In genomic region chr4:138413273-138413672, GRCh38 we compare ENCODE assay signal across 29 cellular contexts.
"Had no signal": no experiment of that assay in that cellular context is flagged by ENCODE, and none has a peak within 500 bp of the region (broad histone marks: within the 10 kb centered on the region; RNA-seq: fewer than 3 reads in every experiment).

No MANE protein-coding gene starts in this region.

- H3K36me3 ChIP-seq: neutrophil, spleen, suprapubic skin, tibial artery, transverse colon, upper lobe of right lung, uterus had no signal

- H3K4me3 ChIP-seq: psoas muscle, skin epidermis, smooth muscle cell, spleen, suprapubic skin, testis, tibial artery, transverse colon, upper lobe of right lung, uterus had no signal

- H3K4me1 ChIP-seq: parathyroid adenoma, psoas muscle, spleen, suprapubic skin, testis, tibial artery, transverse colon, upper lobe of right lung, uterus had no signal

- H3K27me3 ChIP-seq: neutrophil, spleen, suprapubic skin, testis, tibial artery, transverse colon, upper lobe of right lung, uterus had no signal

- H3K79me2 ChIP-seq: parathyroid adenoma had no signal

- H3K4me2 ChIP-seq: smooth muscle cell had no signal

- DNase-seq: naive thymus-derived CD8-positive, alpha-beta T cell; nephron progenitor cell; nucleus accumbens; posterior cingulate gyrus; psoas muscle; right cardiac atrium; spleen; stimulated activated CD4-positive, alpha-beta T cell treated with anti-CD3 and anti-CD28 coated beads, Interleukin-12 subunit alpha, Interleukin-12 subunit beta, amount 100 ng/mL, for 4 hours; stimulated activated CD4-positive, alpha-beta T cell treated with anti-CD3 and anti-CD28 coated beads, Interleukin-1b, Interleukin-23, amount 100 ng/mL, for 48 hours; stimulated activated CD4-positive, alpha-beta T cell treated with anti-CD3 and anti-CD28 coated beads, Interleukin-4, amount 100 ng/mL, for 1 hour; stimulated activated CD4-positive, alpha-beta T cell treated with anti-CD3 and anti-CD28 coated beads, Interleukin-4, amount 100 ng/mL, for 4 hours; stimulated activated CD8-positive, alpha-beta memory T cell treated with anti-CD3 and anti-CD28 coated beads, Interleukin-4, amount 100 ng/mL, for 48 hours; stimulated activated naive CD4-positive, alpha-beta T cell; stimulated activated naive CD8-positive, alpha-beta T cell treated with anti-CD3 and anti-CD28 coated beads, Interleukin-15, amount 100 ng/mL, for 72 hours; stimulated activated naive CD8-positive, alpha-beta T cell treated with anti-CD3 and anti-CD28 coated beads, Interleukin-15, Interleukin-2, amounts not matched to agents 100 U/mL and 50 U/mL, for 24 hours; substantia nigra; testis; tibial artery; transverse colon; upper lobe of right lung; uterus had no signal

- H2AFZ ChIP-seq: parathyroid adenoma had no signal

- H3K27ac ChIP-seq: neutrophil, parathyroid adenoma, psoas muscle, skin epidermis, spleen, suprapubic skin, testis, tibial artery, transverse colon, upper lobe of right lung, uterus had no signal

- ATAC-seq: naive thymus-derived CD8-positive, alpha-beta T cell; natural killer cell treated with Interleukin-12 subunit alpha and Interleukin-12 subunit beta and Interleukin-15 and Interleukin-18, amount 100 ng/mL, for 72 hours; psoas muscle; right cardiac atrium; sciatic nerve; stimulated activated memory B cell treated with anti-CD40 and anti-IgM and Interleukin-4, amounts not matched to agents 10 μg/mL and 1 μg/mL and 100 μg/mL, for 72 hours; stimulated activated naive CD8-positive, alpha-beta T cell treated with anti-CD3 and anti-CD28 coated beads, Interleukin-15, amount 100 ng/mL, for 72 hours; stimulated activated naive CD8-positive, alpha-beta T cell treated with anti-CD3 and anti-CD28 coated beads, Interleukin-15, Interleukin-2, amounts not matched to agents 100 U/mL and 50 U/mL, for 24 hours; upper lobe of right lung had no signal

- H3K9me3 ChIP-seq: neutrophil, psoas muscle, spleen, suprapubic skin, testis, tibial artery, transverse colon, upper lobe of right lung, uterus had no signal

- H3K9ac ChIP-seq: parathyroid adenoma had no signal
